Comparison of ENCODE assay signal across 21 cellular contexts in the genomic region with DNA sequence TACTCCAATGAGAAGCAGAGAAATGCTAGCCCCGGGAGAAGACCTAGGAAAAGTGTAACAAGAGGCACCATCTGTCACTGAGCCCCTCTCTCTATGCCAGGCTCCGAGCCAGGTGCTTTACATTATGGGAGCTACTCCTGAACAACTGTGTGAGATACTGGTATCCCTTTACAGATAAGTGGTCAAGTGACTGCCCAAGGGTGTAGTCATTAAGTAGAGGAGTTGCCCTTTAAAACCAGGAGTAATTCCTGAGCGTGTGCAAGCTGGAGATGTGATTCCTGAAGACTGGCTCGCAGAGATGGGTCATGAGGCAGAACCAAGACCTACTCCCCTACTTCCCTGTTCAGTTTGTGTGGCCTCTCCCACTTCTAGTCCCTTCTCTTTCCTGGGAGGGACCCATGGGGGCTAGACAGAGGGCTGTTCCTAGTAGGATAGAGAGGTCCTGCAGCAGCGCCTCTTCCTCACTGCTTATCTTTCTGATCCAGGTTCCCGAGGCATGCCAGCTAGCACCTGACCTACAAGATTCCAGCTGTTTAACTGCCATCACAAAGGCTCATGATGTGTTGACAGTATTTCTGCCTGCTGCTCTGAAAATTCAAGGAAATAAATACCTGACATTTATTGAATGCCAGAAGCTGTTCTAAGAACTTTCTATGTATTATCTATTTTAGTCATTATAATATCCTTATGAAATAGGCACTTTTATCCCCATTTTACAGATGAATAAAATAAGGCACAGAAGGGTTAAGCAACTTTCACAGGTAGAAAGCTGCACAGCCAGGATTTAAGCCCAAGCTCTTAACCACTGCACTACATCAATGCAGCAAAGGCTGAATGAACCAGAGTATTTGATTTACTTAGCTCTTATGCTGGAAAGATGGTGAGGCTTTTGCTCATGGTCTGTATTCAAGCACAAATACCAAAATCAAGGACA. TPM values are rescaled to one million over a fixed set of nuclear protein-coding genes. Genes with fewer than 3 reads are reported as not detected.
DNase-seq lines count a peak whose midpoint lies in the region; ATAC-seq and TF ChIP-seq lines count a peak whose summit lies in the region.
"Had no signal": no experiment of that assay in that cellular context is flagged by ENCODE, and none has a peak within 500 bp of the region (broad histone marks: within the 10 kb centered on the region; RNA-seq: fewer than 3 reads in every experiment).

No MANE protein-coding gene starts in this region.

- no peaks in the 10 kb centered on the region for H3K79me2 ChIP-seq in MM.1S (ENCODE audit: low read length)

- H3K9me3 ChIP-seq in SJCRH30 (replicated peaks) (no peaks in the 10 kb centered on the region), MM.1S (replicated peaks; ENCODE audit: insufficient read depth, low read length) (no peaks in the 10 kb centered on the region)
- H3K9me3 ChIP-seq: A549, body of pancreas, esophagus squamous epithelium, pancreas, sigmoid colon, suprapubic skin had no signal

- intact Hi-C loops in posterior vena cava (cut with DNase I): loop anchor here in 1 of 2 donors (10.0 kb wide), 2 partner anchors 75 to 125 kb away; a partner anchor contains a TSS

- H3K36me3 Mint-ChIP-seq in activated T-helper 17 cell treated with anti-CD3 and anti-CD28 coated beads, Interleukin-2, amount 50 U/mL, for 72 hours (ENCODE audit: low read depth): peaks cover 37% of the 10 kb centered on the region

- no peak overlapping the region for H3K4me2 ChIP-seq in MM.1S (ENCODE audit: low read depth, low read length)
- H3K4me2 ChIP-seq: A549 had no signal

- DNase-seq in NCI-H748 (lab: John Stamatoyannopoulos, UW; ENCODE audit: unreplicated experiment) (peak; percentile 45), NCI-H748 treated with DMSO at 0.1 percent for 48 hours (lab: John Stamatoyannopoulos, UW) (no peak), NCI-H2029 (lab: John Stamatoyannopoulos, UW) (peak; percentile 4), SJCRH30 (peak; percentile 13 to 39), posterior vena cava (ENCODE audit: low spot score) (peak; percentile 44), superior temporal gyrus (ENCODE audit: extremely low spot score) (no peak), MM.1S (no peak)
- DNase-seq: activated CD4-positive, alpha-beta T cell treated with anti-CD3 and anti-CD28 coated beads, Interleukin-2, amount 10 ng/mL, durations not matched to agents 7 days and 5 days; activated effector memory CD4-positive, alpha-beta T cell treated with Interleukin-2 at 50 U/mL for 16 hours; body of pancreas; Calu3; effector memory CD4-positive, alpha-beta T cell; esophagus squamous epithelium; GM23248; naive thymus-derived CD4-positive, alpha-beta T cell; pancreas; sigmoid colon; T-cell had no signal

- H3K27me3 ChIP-seq in SJCRH30 (no peaks in the 10 kb centered on the region), MM.1S (replicated peaks; ENCODE audit: insufficient read depth, low read length) (peaks cover 11% of the 10 kb centered on the region)
- H3K27me3 ChIP-seq: body of pancreas, pancreas, sigmoid colon had no signal

- H3K4me3 Mint-ChIP-seq in activated T-helper 17 cell treated with anti-CD3 and anti-CD28 coated beads, Interleukin-2, amount 50 U/mL, for 72 hours: no peak overlapping the region
- H3K4me3 Mint-ChIP-seq: activated CD4-positive, alpha-beta T cell treated with anti-CD3 and anti-CD28 coated beads, Interleukin-2, amount 10 ng/mL, durations not matched to agents 7 days and 5 days; naive thymus-derived CD4-positive, alpha-beta T cell; T-cell had no signal

- H3K27me3 Mint-ChIP-seq in activated T-helper 17 cell treated with anti-CD3 and anti-CD28 coated beads, Interleukin-2, amount 50 U/mL, for 72 hours: peaks cover 15% of the 10 kb centered on the region

- no peak overlapping the region for H3K27ac Mint-ChIP-seq in activated T-helper 17 cell treated with anti-CD3 and anti-CD28 coated beads, Interleukin-2, amount 50 U/mL, for 72 hours
- H3K27ac Mint-ChIP-seq: activated CD4-positive, alpha-beta T cell treated with anti-CD3 and anti-CD28 coated beads, Interleukin-2, amount 10 ng/mL, durations not matched to agents 7 days and 5 days; T-cell had no signal

- H3K4me1 Mint-ChIP-seq in activated T-helper 17 cell treated with anti-CD3 and anti-CD28 coated beads, Interleukin-2, amount 50 U/mL, for 72 hours: no peaks in the 10 kb centered on the region

- no peak for TF ChIP-seq CTCF in MM.1S (IDR thresholded peaks at IDR 0.05; ENCODE audit: low read length)

- H3K9me2 ChIP-seq in MM.1S (replicated peaks; ENCODE audit: insufficient read depth, low read length): no peaks in the 10 kb centered on the region

- H2AFZ ChIP-seq in MM.1S (ENCODE audit: low read length): no peak overlapping the region
- H2AFZ ChIP-seq: GM23248 had no signal

- no peak for ATAC-seq in activated T-helper 17 cell treated with anti-CD3 and anti-CD28 coated beads, Interleukin-2, amount 50 U/mL, for 72 hours (replicated peaks)
- ATAC-seq: body of pancreas; naive thymus-derived CD4-positive, alpha-beta T cell; pancreas; T-cell had no signal

- H3K4me1 ChIP-seq in SJCRH30: peaks cover 4% of the 10 kb centered on the region; the same call in 1 of the 2 replicates
- H3K4me1 ChIP-seq in MM.1S (ENCODE audit: low read length): 0 out of 2 replicates have a peak, but pooled peaks cover 2% of the 10 kb centered on the region
- H3K4me1 ChIP-seq: pancreas had no signal

- no peaks in the 10 kb centered on the region for H3F3A ChIP-seq in MM.1S (ENCODE audit: insufficient read depth, low read length)

- H3K9me3 Mint-ChIP-seq in activated T-helper 17 cell treated with anti-CD3 and anti-CD28 coated beads, Interleukin-2, amount 50 U/mL, for 72 hours: no peaks in the 10 kb centered on the region
- H3K9me3 Mint-ChIP-seq: activated CD4-positive, alpha-beta T cell treated with anti-CD3 and anti-CD28 coated beads, Interleukin-2, amount 10 ng/mL, durations not matched to agents 7 days and 5 days; T-cell had no signal

- H4K20me1 ChIP-seq in MM.1S (ENCODE audit: insufficient read depth, low read length): no peaks in the 10 kb centered on the region

- no peaks in the 10 kb centered on the region; the same call in 1 of the 2 replicates for H3K36me3 ChIP-seq in SJCRH30
- H3K36me3 ChIP-seq in MM.1S (replicated peaks; ENCODE audit: insufficient read depth, low read length): no peaks in the 10 kb centered on the region

- H3K4me3 ChIP-seq in SJCRH30: no peak overlapping the region
- H3K4me3 ChIP-seq in MM.1S (ENCODE audit: low read length): no peak overlapping the region
- H3K4me3 ChIP-seq: A549, body of pancreas, esophagus squamous epithelium, GM23248, pancreas, sigmoid colon, suprapubic skin had no signal

- no peak overlapping the region for H3K9ac ChIP-seq in MM.1S (ENCODE audit: low read length)
- H3K9ac ChIP-seq: GM23248 had no signal

- H3K27ac ChIP-seq in SJCRH30 (no peak overlapping the region), MM.1S (ENCODE audit: low read length) (no peak overlapping the region)
- H3K27ac ChIP-seq: A549, body of pancreas, esophagus squamous epithelium, GM23248, pancreas, sigmoid colon, suprapubic skin had no signal

RNA-seq across cellular contexts. Expression of a gene that starts 38.9 kb away (rescaled TPM):
- total RNA-seq in SJCRH30 (2014; rRNA removed; shearing (Covaris generic)): 14.6 and 15.6 TPM in 2 replicates
- 10 to 100 TPM; 13.1 to 16.3 TPM for total RNA-seq in posterior vena cava
- 10 to 100 TPM; 30.5 to 31.5 TPM for total RNA-seq in activated T-helper 17 cell treated with anti-CD3 and anti-CD28 coated beads, Interleukin-2, amount 50 U/mL, for 72 hours

Comparison
In these comparisons a context has a peak if more than half of its experiments do, and no peak if none do; other contexts are left out.
1. DNase-seq: peak in NCI-H748 (single experiment), NCI-H2029 (single experiment), SJCRH30 (2 of 2) and posterior vena cava (single experiment); none in NCI-H748 treated with DMSO at 0.1 percent for 48 hours (single experiment), superior temporal gyrus (single experiment) and MM.1S (single experiment).